Comparison of ENCODE assay signal across 24 cellular contexts in genomic region chr4:151205722-151206121, GRCh38.
DNase-seq lines count a peak whose midpoint lies in the region; ATAC-seq and TF ChIP-seq lines count a peak whose summit lies in the region.
"Had no signal": no experiment of that assay in that cellular context is flagged by ENCODE, and none has a peak within 500 bp of the region (broad histone marks: within the 10 kb centered on the region; RNA-seq: fewer than 3 reads in every experiment).

No MANE protein-coding gene starts in this region.

- no peak overlapping the region for H3K4ac ChIP-seq in trophoblast cell (ENCODE audit: low read depth, low read length)

- H2AFZ ChIP-seq in trophoblast cell (ENCODE audit: insufficient read depth, low read length, poor library complexity): no peak overlapping the region

- H3K9me3 Mint-ChIP-seq in WTC11: no peaks in the 10 kb centered on the region
- H3K9me3 Mint-ChIP-seq: activated CD4-positive, alpha-beta memory T cell treated with anti-CD3 and anti-CD28 coated beads for 36 hours had no signal

- DNase-seq in cardiac muscle cell (ENCODE audit: low read depth in 1 of 2, low spot score in 1 of 2) (no peak), Right ventricle myocardium superior (no peak), left lung (no peak), trophoblast cell (peak in 1 of 2 donors; percentile 32), mesenteric fat pad (ENCODE audit: low spot score) (no peak), WTC11 (ENCODE audit: low spot score) (no peak), islet precursor cell (no peak)
- DNase-seq: activated CD4-positive, alpha-beta memory T cell treated with anti-CD3 and anti-CD28 coated beads for 36 hours; activated gamma-delta T cell; adrenal gland; BE2C; central memory CD4-positive, alpha-beta T cell; EL; gastrocnemius medialis; HCEC 1CT; Kasumi-1; NCI-H1048; NCI-H2029 treated with DMSO at 0.1 percent for 48 hours; NCI-H446 treated with DMSO at 0.1 percent for 48 hours; stimulated activated CD4-positive, alpha-beta T cell treated with anti-CD3 and anti-CD28 coated beads, Interleukin-2, amount 100 ng/mL, for 24 hours; stimulated activated naive CD4-positive, alpha-beta T cell treated with Interleukin-2 at 50 U/mL for 16 hours; T-helper 2 cell had no signal

- no peak for ATAC-seq in Right ventricle myocardium superior (ENCODE audit: poor library complexity)
- peak; percentile 27 for ATAC-seq in left lung
- ATAC-seq in WTC11: no peak
- ATAC-seq in HG03175 (IDR thresholded peaks at IDR 0.05; ENCODE audit: unreplicated experiment): no peak
- ATAC-seq: gastrocnemius medialis had no signal

- H3K4me1 Mint-ChIP-seq in WTC11: peaks cover 10% of the 10 kb centered on the region

- H3K4me1 ChIP-seq in cardiac muscle cell (ENCODE audit: low read depth) (peaks cover 47% of the 10 kb centered on the region), left lung (peaks cover 4 to 15% of the 10 kb centered on the region in 2 donors), trophoblast cell (ENCODE audit: control insufficient read depth in 1 of 2, insufficient read depth in 2 of 2, low read length in 2 of 2) (peaks cover 7 to 10% of the 10 kb centered on the region in 2 experiments)

- peaks cover 4% of the 10 kb centered on the region for H3K79me1 ChIP-seq in trophoblast cell (ENCODE audit: low read length)

- POLR2A ChIA-PET in WTC11 (lab: Charles Lee): no interaction called here

- no peak overlapping the region for H3K27ac Mint-ChIP-seq in WTC11
- H3K27ac Mint-ChIP-seq: activated CD4-positive, alpha-beta memory T cell treated with anti-CD3 and anti-CD28 coated beads for 36 hours had no signal

- H3K14ac ChIP-seq in trophoblast cell (ENCODE audit: low read length): peak overlapping the region; percentile 60

- peak overlapping the region; percentile 55 for H2BK120ac ChIP-seq in trophoblast cell (ENCODE audit: insufficient read depth, low read length, poor library complexity)

- H3K23ac ChIP-seq in trophoblast cell (ENCODE audit: low read length): no peak overlapping the region

- H3K9ac ChIP-seq in trophoblast cell (ENCODE audit: low read length): no peak overlapping the region

- H2BK12ac ChIP-seq in trophoblast cell (ENCODE audit: low read length): no peak overlapping the region

- H3K4me3 ChIP-seq in cardiac muscle cell (no peak overlapping the region), left lung (no peak overlapping the region), trophoblast cell (ENCODE audit: low read depth, low read length) (no peak overlapping the region)
- H3K4me3 ChIP-seq: adrenal gland, gastrocnemius medialis, SK-N-MC had no signal

- H3K36me3 ChIP-seq in cardiac muscle cell: no peaks in the 10 kb centered on the region
- no peaks in the 10 kb centered on the region for H3K36me3 ChIP-seq in left lung
- H3K36me3 ChIP-seq in trophoblast cell (ENCODE audit: control insufficient read depth in 1 of 2, insufficient read depth in 2 of 2, low read length in 2 of 2): no peaks in the 10 kb centered on the region
- H3K36me3 ChIP-seq: adrenal gland, BE2C, gastrocnemius medialis had no signal

- H3K18ac ChIP-seq in trophoblast cell (ENCODE audit: low read length): no peak overlapping the region

- H4K12ac ChIP-seq in trophoblast cell (ENCODE audit: low read depth, low read length): no peak overlapping the region

- H2AK5ac ChIP-seq in trophoblast cell (ENCODE audit: low read length): no peak overlapping the region

- no CpG with 5 or more reads among the region's 1 CpG for WGBS in trophoblast cell (ENCODE audit: extremely low coverage, insufficient coverage, insufficient read length)

- no peak for TF ChIP-seq CTCF in cardiac muscle cell (IDR thresholded peaks at IDR 0.05; ENCODE audit: low read depth, low read length)
- no peak for TF ChIP-seq CTCF in left lung (IDR thresholded peaks at IDR 0.05)
- no peak for TF ChIP-seq CTCF in WTC11 (IDR thresholded peaks at IDR 0.05)

- no peaks in the 10 kb centered on the region for H3K9me3 ChIP-seq in cardiac muscle cell (ENCODE audit: low read depth)
- H3K9me3 ChIP-seq in left lung: no peaks in the 10 kb centered on the region
- no peaks in the 10 kb centered on the region for H3K9me3 ChIP-seq in trophoblast cell (ENCODE audit: insufficient read depth, low read depth, low read length)
- H3K9me3 ChIP-seq: adrenal gland, BE2C, gastrocnemius medialis had no signal

- H3K36me3 Mint-ChIP-seq in WTC11: no peaks in the 10 kb centered on the region; the same call in 1 of the 2 replicates
- H3K36me3 Mint-ChIP-seq: activated CD4-positive, alpha-beta memory T cell treated with anti-CD3 and anti-CD28 coated beads for 36 hours had no signal

- H3K27me3 ChIP-seq in cardiac muscle cell: no peaks in the 10 kb centered on the region
- no peaks in the 10 kb centered on the region for H3K27me3 ChIP-seq in left lung
- no peaks in the 10 kb centered on the region for H3K27me3 ChIP-seq in trophoblast cell (ENCODE audit: insufficient read depth, low read length)
- H3K27me3 ChIP-seq: adrenal gland, BE2C, gastrocnemius medialis had no signal

- peak overlapping the region; percentile 73 for H2BK5ac ChIP-seq in trophoblast cell (ENCODE audit: low read depth, low read length, poor library complexity)

- H4K91ac ChIP-seq in trophoblast cell (ENCODE audit: low read depth, low read length): no peak overlapping the region

- H3K79me2 ChIP-seq in trophoblast cell (ENCODE audit: control insufficient read depth, insufficient read depth, low read length, poor library complexity): no peaks in the 10 kb centered on the region

- intact Hi-C loops in Right ventricle myocardium superior (cut with DNase I): no loop called here
- intact Hi-C loops in left lung (cut with DNase I): no loop called here

- no peak overlapping the region for H3K4me2 ChIP-seq in trophoblast cell (ENCODE audit: low read length)

- H3K27ac ChIP-seq in cardiac muscle cell: peak overlapping the region; percentile 81
- peak overlapping the region; percentile 15 to 29 for H3K27ac ChIP-seq in left lung
- H3K27ac ChIP-seq in trophoblast cell (ENCODE audit: low read depth, low read length): peak overlapping the region; percentile 78
- H3K27ac ChIP-seq: SK-N-MC had no signal

- H3K4me3 Mint-ChIP-seq in WTC11: no peak overlapping the region
- H3K4me3 Mint-ChIP-seq: activated CD4-positive, alpha-beta memory T cell treated with anti-CD3 and anti-CD28 coated beads for 36 hours had no signal

- no peaks in the 10 kb centered on the region for H3K27me3 Mint-ChIP-seq in WTC11 (ENCODE audit: low read depth)
- H3K27me3 Mint-ChIP-seq: activated CD4-positive, alpha-beta memory T cell treated with anti-CD3 and anti-CD28 coated beads for 36 hours had no signal

- CTCF ChIA-PET in WTC11 (lab: Charles Lee): interaction anchor here (0.8 kb wide), 1 partner anchor 89 kb away, joined by 3 read pairs; no protein-coding TSS in a partner anchor

- no peak overlapping the region for H4K8ac ChIP-seq in trophoblast cell (ENCODE audit: low read depth, low read length)

TF ChIP-seq in WTC11, 78 proteins besides CTCF, POLR2A, EP300 and RAD21:
- TF ChIP-seq ARID4B (CRISPR knock-in tag; IDR thresholded peaks at IDR 0.05; ENCODE audit: borderline replicate concordance): no peak

Comparison
In these comparisons a context has a peak if more than half of its experiments do, and no peak if none do; other contexts are left out.
1. H3K27ac ChIP-seq: peak in every context shown above with its lines; median percentile 81 in cardiac muscle cell; 78 in trophoblast cell; 22 in left lung.